Comparison of ENCODE assay signal across 28 cellular contexts in genomic region chr5:15528476-15528875, GRCh38.
"Had no signal": no experiment of that assay in that cellular context is flagged by ENCODE, and none has a peak within 500 bp of the region (broad histone marks: within the 10 kb centered on the region; RNA-seq: fewer than 3 reads in every experiment).

No MANE protein-coding gene starts in this region.

- H3K4me3 ChIP-seq: colonic mucosa, coronary artery, dorsolateral prefrontal cortex, esophagus squamous epithelium, gastrocnemius medialis, gastroesophageal sphincter, heart left ventricle, heart right ventricle, hepatocyte had no signal

- H3K27me3 ChIP-seq: colonic mucosa, dorsolateral prefrontal cortex, esophagus squamous epithelium, foreskin keratinocyte, gastrocnemius medialis, gastroesophageal sphincter, heart left ventricle, heart right ventricle, hepatocyte had no signal

- H3K27me3 Mint-ChIP-seq: dendritic cell treated with granulocyte-macrophage colony-stimulating factor and Interleukin-4, amounts not matched to agents 40 ng/mL and 50 ng/mL, for 4 days; effector memory CD8-positive, alpha-beta T cell had no signal

- ATAC-seq: effector memory CD8-positive, alpha-beta T cell; esophagus mucosa; foreskin keratinocyte; gastrocnemius medialis; gastroesophageal sphincter; heart left ventricle; heart right ventricle had no signal

- H2AFZ ChIP-seq: hepatocyte had no signal

- H3K9me3 ChIP-seq: colonic mucosa, esophagus squamous epithelium, gastrocnemius medialis, gastroesophageal sphincter, heart left ventricle, heart right ventricle had no signal

- H3K27ac Mint-ChIP-seq: dendritic cell treated with granulocyte-macrophage colony-stimulating factor and Interleukin-4, amounts not matched to agents 40 ng/mL and 50 ng/mL, for 4 days; effector memory CD8-positive, alpha-beta T cell; endodermal cell had no signal

- H3K4me3 Mint-ChIP-seq: dendritic cell treated with granulocyte-macrophage colony-stimulating factor and Interleukin-4, amounts not matched to agents 40 ng/mL and 50 ng/mL, for 4 days; effector memory CD8-positive, alpha-beta T cell; endodermal cell had no signal

- H3K27ac ChIP-seq: colonic mucosa, coronary artery, dorsolateral prefrontal cortex, epithelial cell of prostate, esophagus squamous epithelium, foreskin keratinocyte, gastrocnemius medialis, gastroesophageal sphincter, heart left ventricle, heart right ventricle, hepatocyte had no signal

- H3K36me3 ChIP-seq: colonic mucosa, esophagus squamous epithelium, gastrocnemius medialis, gastroesophageal sphincter had no signal

- H3K4me2 ChIP-seq: hepatocyte had no signal

- DNase-seq: colonic mucosa; cortex of kidney; dermis blood vessel endothelial cell; dorsolateral prefrontal cortex; effector CD4-positive, alpha-beta T cell; effector CD8-positive, alpha-beta T cell; effector memory CD4-positive, alpha-beta T cell; effector memory CD8-positive, alpha-beta T cell; endodermal cell; erythroblast; esophagus squamous epithelium; foreskin fibroblast; foreskin keratinocyte; foreskin melanocyte; gastrocnemius medialis; glutamatergic neuron; heart left ventricle; heart right ventricle had no signal

- H3K4me1 ChIP-seq: colonic mucosa, foreskin keratinocyte, gastrocnemius medialis had no signal

- FAIRE-seq: colon, endometrium, endothelial cell of umbilical vein, frontal cortex had no signal
